ENCODE assay signal across 8 cellular contexts in the genomic region with DNA sequence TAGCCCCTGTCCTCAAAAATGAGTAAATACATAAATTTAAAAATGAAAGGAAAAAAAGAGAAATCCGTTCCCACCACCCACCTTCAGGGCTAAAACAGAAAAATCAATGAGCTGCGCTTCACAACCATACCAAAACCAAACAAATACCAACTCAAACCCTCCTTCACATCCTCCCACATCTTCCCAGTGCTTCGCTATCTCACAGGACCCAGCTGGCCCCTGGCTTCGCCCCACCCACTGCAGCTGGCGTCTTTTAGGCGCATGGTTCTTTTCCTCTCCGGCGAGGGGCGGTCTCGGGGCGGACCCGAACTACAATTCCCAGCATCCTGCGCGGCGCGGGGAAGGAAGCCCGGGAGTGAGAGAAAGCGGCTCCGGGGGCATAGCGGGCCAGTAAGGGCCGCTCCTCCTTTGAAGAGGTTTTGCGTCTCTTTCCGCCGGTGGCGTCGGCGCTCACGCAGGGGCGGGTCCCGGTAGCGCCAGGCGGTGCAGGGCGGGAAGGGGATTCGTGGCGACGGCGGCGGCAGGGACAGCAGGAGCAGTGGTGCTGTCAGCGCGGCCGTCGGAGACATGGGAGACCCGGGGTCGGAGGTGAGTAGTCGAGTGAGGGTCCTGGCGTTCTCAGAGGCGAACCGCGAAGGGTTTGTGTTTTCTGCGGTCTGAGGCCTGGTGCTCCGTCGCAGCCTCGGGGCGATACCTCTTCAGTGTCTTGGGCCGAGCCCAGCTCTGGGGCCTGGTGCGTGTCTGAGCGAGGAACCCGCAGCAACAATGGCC. TPM values are rescaled to one million over a fixed set of nuclear protein-coding genes. Genes with fewer than 3 reads are reported as not detected.
DNase-seq lines count a peak whose midpoint lies in the region; TF ChIP-seq lines count a peak whose summit lies in the region.

A gene with protein sequence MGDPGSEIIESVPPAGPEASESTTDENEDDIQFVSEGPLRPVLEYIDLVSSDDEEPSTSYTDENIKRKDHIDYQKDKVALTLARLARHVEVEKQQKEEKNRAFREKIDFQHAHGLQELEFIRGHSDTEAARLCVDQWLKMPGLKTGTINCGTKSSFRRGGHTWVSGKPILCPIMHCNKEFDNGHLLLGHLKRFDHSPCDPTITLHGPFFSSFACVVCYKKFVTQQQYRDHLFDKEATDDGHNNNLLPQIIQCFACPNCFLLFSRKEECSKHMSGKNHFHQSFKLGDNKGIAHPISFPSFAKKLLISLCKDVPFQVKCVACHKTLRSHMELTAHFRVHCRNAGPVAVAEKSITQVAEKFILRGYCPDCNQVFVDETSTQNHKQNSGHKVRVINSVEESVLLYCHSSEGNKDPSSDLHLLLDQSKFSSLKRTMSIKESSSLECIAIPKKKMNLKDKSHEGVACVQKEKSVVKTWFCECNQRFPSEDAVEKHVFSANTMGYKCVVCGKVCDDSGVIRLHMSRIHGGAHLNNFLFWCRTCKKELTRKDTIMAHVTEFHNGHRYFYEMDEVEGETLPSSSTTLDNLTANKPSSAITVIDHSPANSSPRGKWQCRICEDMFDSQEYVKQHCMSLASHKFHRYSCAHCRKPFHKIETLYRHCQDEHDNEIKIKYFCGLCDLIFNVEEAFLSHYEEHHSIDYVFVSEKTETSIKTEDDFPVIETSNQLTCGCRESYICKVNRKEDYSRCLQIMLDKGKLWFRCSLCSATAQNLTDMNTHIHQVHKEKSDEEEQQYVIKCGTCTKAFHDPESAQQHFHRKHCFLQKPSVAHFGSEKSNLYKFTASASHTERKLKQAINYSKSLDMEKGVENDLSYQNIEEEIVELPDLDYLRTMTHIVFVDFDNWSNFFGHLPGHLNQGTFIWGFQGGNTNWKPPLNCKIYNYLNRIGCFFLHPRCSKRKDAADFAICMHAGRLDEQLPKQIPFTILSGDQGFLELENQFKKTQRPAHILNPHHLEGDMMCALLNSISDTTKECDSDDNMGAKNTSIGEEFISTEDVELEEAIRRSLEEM (plus strand): TSS at position 502 of the 771 bp plus-strand sequence. CDS start 66 bp downstream, at position 568.

- no peaks in the 10 kb centered on the region; the same call in 1 of the 2 replicates for H4K20me1 ChIP-seq in MM.1S (ENCODE audit: insufficient read depth, low read length)
- H4K20me1 ChIP-seq in neural cell (ENCODE audit: insufficient read depth), result no peaks in the 10 kb centered on the region

- H2AFZ ChIP-seq in MM.1S (ENCODE audit: low read length), result peak within 1 kb of the TSS; percentile 32
- H2AFZ ChIP-seq in neural cell (ENCODE audit: low read depth, low read length), result peak within 1 kb of the TSS; percentile 80

- in situ Hi-C loops in HAP-1 (cut with MboI; ENCODE audit: low sequenced_read_pairs), result no loop called here

- intact Hi-C loops in stomach (cut with DNase I; ENCODE audit: low total_unique reads), result no loop called here

- WGBS in stomach, 5 donors, result 0 to 1% (median 0%) methylated on average over 9 to 50 of the region's 58 CpGs

- H3K4me1 ChIP-seq in ES-I3 (ENCODE audit: insufficient read depth, low read length) (peaks cover 7% of the 10 kb centered on the region; the same call in 1 of the 2 replicates), HAP-1 (peaks cover 25% of the 10 kb centered on the region), MM.1S (ENCODE audit: low read length) (peaks cover 23% of the 10 kb centered on the region), stomach (peaks cover 15 to 42% (median 33%) of the 10 kb centered on the region in 4 donors)

- DNase-seq in HAP-1 (ENCODE audit: low spot score in 2 of 2) (peak; percentile 95 to 99), MM.1S (peak; percentile 97), SIG-M5 (lab: John Stamatoyannopoulos, UW) (peak; percentile 75), activated gamma-delta T cell (lab: John Stamatoyannopoulos, UW) (peak; percentile 91), fibroblast of the conjunctiva (ENCODE audit: low read depth) (peak; percentile 90), stomach (peak; percentile 97)

- no peaks in the 10 kb centered on the region for H3K27me3 ChIP-seq in HAP-1 (ENCODE audit: low read depth)
- no peaks in the 10 kb centered on the region for H3K27me3 ChIP-seq in MM.1S (replicated peaks; ENCODE audit: insufficient read depth, low read length)
- no peaks in the 10 kb centered on the region for H3K27me3 ChIP-seq in neural cell (ENCODE audit: insufficient read depth, low read depth, low read length)
- H3K27me3 ChIP-seq in stomach, result no peaks in the 10 kb centered on the region

- no peak for TF ChIP-seq RAD21 in neural cell (conservative IDR thresholded peaks at IDR 0.05)

- H3K79me2 ChIP-seq in MM.1S (ENCODE audit: low read length) (peaks cover 36% of the 10 kb centered on the region), neural cell (replicated peaks; ENCODE audit: insufficient read depth, low read length) (peaks cover 36% of the 10 kb centered on the region)

- H3K9me3 ChIP-seq in ES-I3 (ENCODE audit: control insufficient read depth, insufficient read depth, low read length) (no peaks in the 10 kb centered on the region), HAP-1 (no peaks in the 10 kb centered on the region), MM.1S (replicated peaks; ENCODE audit: insufficient read depth, low read length) (no peaks in the 10 kb centered on the region), neural cell (ENCODE audit: low read length) (no peaks in the 10 kb centered on the region), stomach (no peaks in the 10 kb centered on the region)

- TF ChIP-seq CTCF in MM.1S (IDR thresholded peaks at IDR 0.05; ENCODE audit: low read length), result no peak
- TF ChIP-seq CTCF in neural cell (IDR thresholded peaks at IDR 0.05; ENCODE audit: poor library complexity, severe bottlenecking), result peak; percentile 52
- peak in 1 of 7 experiments; percentile 7 for TF ChIP-seq CTCF in stomach (IDR thresholded peaks at IDR 0.05)

- H3K36me3 ChIP-seq in ES-I3 (ENCODE audit: insufficient read depth, low read length) (no peaks in the 10 kb centered on the region), HAP-1 (replicated peaks) (no peaks in the 10 kb centered on the region; the same call in none of the 2 replicates), MM.1S (replicated peaks; ENCODE audit: insufficient read depth, low read length) (no peaks in the 10 kb centered on the region; the same call in 1 of the 2 replicates), neural cell (ENCODE audit: insufficient read depth, low read length) (no peaks in the 10 kb centered on the region), stomach (peaks cover 0 to 11% (median 0%) of the 10 kb centered on the region in 4 donors)

- H3K9ac ChIP-seq in ES-I3 (ENCODE audit: low read depth, low read length), result peak within 1 kb of the TSS; percentile 65; the same call in 1 of the 2 replicates
- H3K9ac ChIP-seq in MM.1S (ENCODE audit: low read length), result peak within 1 kb of the TSS; percentile 53; the same call in 1 of the 2 replicates
- peak within 1 kb of the TSS; percentile 80 for H3K9ac ChIP-seq in neural cell (ENCODE audit: low read length)

- H3K9me2 ChIP-seq in MM.1S (replicated peaks; ENCODE audit: insufficient read depth, low read length) (no peaks in the 10 kb centered on the region), neural cell (ENCODE audit: insufficient read depth, low read length) (no peaks in the 10 kb centered on the region)

- no peaks in the 10 kb centered on the region for H3F3A ChIP-seq in MM.1S (ENCODE audit: insufficient read depth, low read length)
- H3F3A ChIP-seq in neural cell (ENCODE audit: insufficient read depth, low read length, poor library complexity, severe bottlenecking), result no peaks in the 10 kb centered on the region

- TF ChIP-seq POLR2A in stomach (IDR thresholded peaks at IDR 0.05), result peak in 2 of 4 donors; percentile 81 to 82

- peak within 1 kb of the TSS; percentile 82 for H3K4me2 ChIP-seq in MM.1S (ENCODE audit: low read depth, low read length)
- H3K4me2 ChIP-seq in neural cell (ENCODE audit: low read length), result peak within 1 kb of the TSS; percentile 32

- TF ChIP-seq EP300 in neural cell (conservative IDR thresholded peaks at IDR 0.05; ENCODE audit: poor library complexity, severe bottlenecking) (peak; percentile 49), stomach (IDR thresholded peaks at IDR 0.05) (no peak)

- H3K27ac ChIP-seq in MM.1S (ENCODE audit: low read length) (peak within 1 kb of the TSS; percentile 45; the same call in 1 of the 2 replicates), neural cell (ENCODE audit: low read length) (peak within 1 kb of the TSS; percentile 85), stomach (peak within 1 kb of the TSS; percentile 87 to 93 (median 89))

- H3K4me3 ChIP-seq in HAP-1 (peak within 1 kb of the TSS; percentile 63), MM.1S (ENCODE audit: low read length) (peak within 1 kb of the TSS; percentile 58), neural cell (ENCODE audit: low read length) (peak within 1 kb of the TSS; percentile 68), stomach (peak within 1 kb of the TSS; percentile 50 to 69 (median 62))

TF ChIP-seq in neural cell, 6 proteins besides CTCF, POLR2A, EP300 and RAD21 (continues in another document):
- TF ChIP-seq TAF1 (IDR thresholded peaks at IDR 0.05; ENCODE audit: low read depth), result peak; percentile 84
- peak; percentile 31 for TF ChIP-seq SMC3 (conservative IDR thresholded peaks at IDR 0.05; ENCODE audit: poor library complexity)
- TF ChIP-seq, protein P1, sequence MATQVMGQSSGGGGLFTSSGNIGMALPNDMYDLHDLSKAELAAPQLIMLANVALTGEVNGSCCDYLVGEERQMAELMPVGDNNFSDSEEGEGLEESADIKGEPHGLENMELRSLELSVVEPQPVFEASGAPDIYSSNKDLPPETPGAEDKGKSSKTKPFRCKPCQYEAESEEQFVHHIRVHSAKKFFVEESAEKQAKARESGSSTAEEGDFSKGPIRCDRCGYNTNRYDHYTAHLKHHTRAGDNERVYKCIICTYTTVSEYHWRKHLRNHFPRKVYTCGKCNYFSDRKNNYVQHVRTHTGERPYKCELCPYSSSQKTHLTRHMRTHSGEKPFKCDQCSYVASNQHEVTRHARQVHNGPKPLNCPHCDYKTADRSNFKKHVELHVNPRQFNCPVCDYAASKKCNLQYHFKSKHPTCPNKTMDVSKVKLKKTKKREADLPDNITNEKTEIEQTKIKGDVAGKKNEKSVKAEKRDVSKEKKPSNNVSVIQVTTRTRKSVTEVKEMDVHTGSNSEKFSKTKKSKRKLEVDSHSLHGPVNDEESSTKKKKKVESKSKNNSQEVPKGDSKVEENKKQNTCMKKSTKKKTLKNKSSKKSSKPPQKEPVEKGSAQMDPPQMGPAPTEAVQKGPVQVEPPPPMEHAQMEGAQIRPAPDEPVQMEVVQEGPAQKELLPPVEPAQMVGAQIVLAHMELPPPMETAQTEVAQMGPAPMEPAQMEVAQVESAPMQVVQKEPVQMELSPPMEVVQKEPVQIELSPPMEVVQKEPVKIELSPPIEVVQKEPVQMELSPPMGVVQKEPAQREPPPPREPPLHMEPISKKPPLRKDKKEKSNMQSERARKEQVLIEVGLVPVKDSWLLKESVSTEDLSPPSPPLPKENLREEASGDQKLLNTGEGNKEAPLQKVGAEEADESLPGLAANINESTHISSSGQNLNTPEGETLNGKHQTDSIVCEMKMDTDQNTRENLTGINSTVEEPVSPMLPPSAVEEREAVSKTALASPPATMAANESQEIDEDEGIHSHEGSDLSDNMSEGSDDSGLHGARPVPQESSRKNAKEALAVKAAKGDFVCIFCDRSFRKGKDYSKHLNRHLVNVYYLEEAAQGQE (IDR thresholded peaks at IDR 0.05; ENCODE audit: borderline replicate concordance), result no peak

RNA-seq across cellular contexts. Expression of the gene that starts here (rescaled TPM):
- 48.7 and 60.2 TPM in 2 replicates for polyA plus RNA-seq in neural cell
- 175 and 210 TPM in 2 replicates for polyA minus RNA-seq in neural cell
- total RNA-seq in stomach, result 100 to 1,000 TPM in 2 of 5 donors, 10 to 100 TPM in 3; 20.3 to 402 (median 84.5) TPM
- 10 to 100 TPM in 2 of 3 donors, 1 to 10 TPM in 1; 6.0 to 13.7 (median 10.0) TPM for polyA plus RNA-seq in stomach

Comparison
In these comparisons a context has a peak if more than half of its experiments do, and no peak if none do; other contexts are left out.
1. Peak in every context shown above with its lines: DNase-seq, H3K4me3 ChIP-seq and H3K27ac ChIP-seq.